1 cellular context compared by ENCODE assay signal in genomic region chr4:152536545-152537182, GRCh38.
A peak's percentile ranks its signal among the peaks of the same experiment; 100 is the strongest.
TF ChIP-seq lines count a peak whose summit lies in the region.

No MANE protein-coding gene starts in this region.

TF ChIP-seq in HepG2, 621 proteins besides CTCF, POLR2A, EP300 and RAD21 (continued from another document and continues in another):
- TF ChIP-seq, protein P1, sequence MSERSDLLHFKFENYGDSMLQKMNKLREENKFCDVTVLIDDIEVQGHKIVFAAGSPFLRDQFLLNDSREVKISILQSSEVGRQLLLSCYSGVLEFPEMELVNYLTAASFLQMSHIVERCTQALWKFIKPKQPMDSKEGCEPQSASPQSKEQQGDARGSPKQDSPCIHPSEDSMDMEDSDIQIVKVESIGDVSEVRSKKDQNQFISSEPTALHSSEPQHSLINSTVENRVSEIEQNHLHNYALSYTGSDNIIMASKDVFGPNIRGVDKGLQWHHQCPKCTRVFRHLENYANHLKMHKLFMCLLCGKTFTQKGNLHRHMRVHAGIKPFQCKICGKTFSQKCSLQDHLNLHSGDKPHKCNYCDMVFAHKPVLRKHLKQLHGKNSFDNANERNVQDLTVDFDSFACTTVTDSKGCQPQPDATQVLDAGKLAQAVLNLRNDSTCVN (CRISPR knock-in tag; IDR thresholded peaks at IDR 0.05; ENCODE audit: borderline replicate concordance) = no peak
- TF ChIP-seq ZNF619 (CRISPR knock-in tag; IDR thresholded peaks at IDR 0.05) (no peak), IKZF4 (CRISPR knock-in tag; IDR thresholded peaks at IDR 0.05; ENCODE audit: borderline replicate concordance, low read depth, not compliant biosample characterization) (no peak), TBX3 (IDR thresholded peaks at IDR 0.05; ENCODE audit: borderline replicate concordance) (no peak), FIP1L1 (IDR thresholded peaks at IDR 0.05; ENCODE audit: borderline replicate concordance, insufficient read depth, low read depth, low read length) (no peak), GATA4 (IDR thresholded peaks at IDR 0.05; ENCODE audit: borderline replicate concordance, low read depth) (no peak), SMAD9 (CRISPR knock-in tag; IDR thresholded peaks at IDR 0.05) (no peak), HOXA7 (CRISPR knock-in tag; IDR thresholded peaks at IDR 0.05) (no peak), GABPA (IDR thresholded peaks at IDR 0.05; ENCODE audit: low read depth, low read length) (no peak), GABPA (CRISPR knock-in tag; IDR thresholded peaks at IDR 0.05; ENCODE audit: low read depth) (no peak; the same call in 1 of the 2 replicates), ZNF160 (CRISPR knock-in tag; IDR thresholded peaks at IDR 0.05) (no peak), TARDBP (CRISPR knock-in tag; IDR thresholded peaks at IDR 0.05) (no peak), ZNF451 (CRISPR knock-in tag; IDR thresholded peaks at IDR 0.05) (no peak), ADNP (CRISPR knock-in tag; IDR thresholded peaks at IDR 0.05) (no peak), NFATC3 (CRISPR knock-in tag; IDR thresholded peaks at IDR 0.05) (no peak), DNMT3B (CRISPR knock-in tag; conservative IDR thresholded peaks at IDR 0.05) (peak; percentile 41; the same call in 1 of the 2 replicates), PAXIP1 (CRISPR knock-in tag; conservative IDR thresholded peaks at IDR 0.05) (0 out of 2 replicates have a peak, but pooled peaks have one; percentile 3), ZNF737 (CRISPR knock-in tag; IDR thresholded peaks at IDR 0.05; ENCODE audit: borderline replicate concordance) (no peak), DR1 (CRISPR knock-in tag; IDR thresholded peaks at IDR 0.05) (no peak; the same call in 1 of the 2 replicates), AKAP8 (CRISPR knock-in tag; IDR thresholded peaks at IDR 0.05) (no peak), ETV5 (CRISPR knock-in tag; IDR thresholded peaks at IDR 0.05; ENCODE audit: borderline replicate concordance) (no peak), SRSF1 (optimal IDR thresholded peaks at IDR 0.05; ENCODE audit: low read depth, low read length) (no peak), DPF2 (CRISPR knock-in tag; IDR thresholded peaks at IDR 0.05; ENCODE audit: borderline replicate concordance, low read depth) (no peak), ZNF253 (CRISPR knock-in tag; IDR thresholded peaks at IDR 0.05; ENCODE audit: borderline replicate concordance) (no peak), RXRB (CRISPR knock-in tag; IDR thresholded peaks at IDR 0.05; ENCODE audit: borderline replicate concordance) (no peak), WIZ (CRISPR knock-in tag; IDR thresholded peaks at IDR 0.05) (no peak), RORA (CRISPR knock-in tag; IDR thresholded peaks at IDR 0.05) (no peak), FLYWCH1 (CRISPR knock-in tag; IDR thresholded peaks at IDR 0.05) (no peak), TEAD3 (CRISPR knock-in tag; optimal IDR thresholded peaks at IDR 0.05; ENCODE audit: borderline replicate concordance) (no peak), ZNF432 (CRISPR knock-in tag; IDR thresholded peaks at IDR 0.05; ENCODE audit: borderline replicate concordance) (no peak), NRL (CRISPR knock-in tag; IDR thresholded peaks at IDR 0.05; ENCODE audit: borderline replicate concordance) (no peak), HDAC1 (CRISPR knock-in tag; IDR thresholded peaks at IDR 0.05) (no peak), ZNF34 (CRISPR knock-in tag; IDR thresholded peaks at IDR 0.05; ENCODE audit: borderline replicate concordance) (no peak), ZNF17 (CRISPR knock-in tag; IDR thresholded peaks at IDR 0.05) (no peak), ERF (CRISPR knock-in tag; IDR thresholded peaks at IDR 0.05) (no peak), CSRNP1 (CRISPR knock-in tag; IDR thresholded peaks at IDR 0.05) (no peak; the same call in 1 of the 2 replicates), KLF6 (CRISPR knock-in tag; IDR thresholded peaks at IDR 0.05) (no peak), GMEB2 (CRISPR knock-in tag; IDR thresholded peaks at IDR 0.05; ENCODE audit: low read depth) (no peak), ZBTB21 (CRISPR knock-in tag; IDR thresholded peaks at IDR 0.05) (no peak), ZNF263 (CRISPR knock-in tag; IDR thresholded peaks at IDR 0.05) (no peak), JARID2 (CRISPR knock-in tag; IDR thresholded peaks at IDR 0.05; ENCODE audit: insufficient replicate concordance) (no peak), CENPX (CRISPR knock-in tag; IDR thresholded peaks at IDR 0.05) (no peak), ZSCAN12 (CRISPR knock-in tag; IDR thresholded peaks at IDR 0.05) (no peak)
- TF ChIP-seq, protein P2, sequence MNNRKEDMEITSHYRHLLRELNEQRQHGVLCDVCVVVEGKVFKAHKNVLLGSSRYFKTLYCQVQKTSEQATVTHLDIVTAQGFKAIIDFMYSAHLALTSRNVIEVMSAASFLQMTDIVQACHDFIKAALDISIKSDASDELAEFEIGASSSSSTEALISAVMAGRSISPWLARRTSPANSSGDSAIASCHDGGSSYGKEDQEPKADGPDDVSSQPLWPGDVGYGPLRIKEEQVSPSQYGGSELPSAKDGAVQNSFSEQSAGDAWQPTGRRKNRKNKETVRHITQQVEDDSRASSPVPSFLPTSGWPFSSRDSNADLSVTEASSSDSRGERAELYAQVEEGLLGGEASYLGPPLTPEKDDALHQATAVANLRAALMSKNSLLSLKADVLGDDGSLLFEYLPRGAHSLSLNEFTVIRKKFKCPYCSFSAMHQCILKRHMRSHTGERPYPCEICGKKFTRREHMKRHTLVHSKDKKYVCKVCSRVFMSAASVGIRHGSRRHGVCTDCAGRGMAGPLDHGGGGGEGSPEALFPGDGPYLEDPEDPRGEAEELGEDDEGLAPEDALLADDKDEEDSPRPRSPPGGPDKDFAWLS (CRISPR knock-in tag; IDR thresholded peaks at IDR 0.05; ENCODE audit: borderline replicate concordance) = no peak
- TF ChIP-seq, protein P3, sequence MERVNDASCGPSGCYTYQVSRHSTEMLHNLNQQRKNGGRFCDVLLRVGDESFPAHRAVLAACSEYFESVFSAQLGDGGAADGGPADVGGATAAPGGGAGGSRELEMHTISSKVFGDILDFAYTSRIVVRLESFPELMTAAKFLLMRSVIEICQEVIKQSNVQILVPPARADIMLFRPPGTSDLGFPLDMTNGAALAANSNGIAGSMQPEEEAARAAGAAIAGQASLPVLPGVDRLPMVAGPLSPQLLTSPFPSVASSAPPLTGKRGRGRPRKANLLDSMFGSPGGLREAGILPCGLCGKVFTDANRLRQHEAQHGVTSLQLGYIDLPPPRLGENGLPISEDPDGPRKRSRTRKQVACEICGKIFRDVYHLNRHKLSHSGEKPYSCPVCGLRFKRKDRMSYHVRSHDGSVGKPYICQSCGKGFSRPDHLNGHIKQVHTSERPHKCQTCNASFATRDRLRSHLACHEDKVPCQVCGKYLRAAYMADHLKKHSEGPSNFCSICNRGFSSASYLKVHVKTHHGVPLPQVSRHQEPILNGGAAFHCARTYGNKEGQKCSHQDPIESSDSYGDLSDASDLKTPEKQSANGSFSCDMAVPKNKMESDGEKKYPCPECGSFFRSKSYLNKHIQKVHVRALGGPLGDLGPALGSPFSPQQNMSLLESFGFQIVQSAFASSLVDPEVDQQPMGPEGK (CRISPR knock-in tag; IDR thresholded peaks at IDR 0.05) = no peak
- TF ChIP-seq, protein P4, sequence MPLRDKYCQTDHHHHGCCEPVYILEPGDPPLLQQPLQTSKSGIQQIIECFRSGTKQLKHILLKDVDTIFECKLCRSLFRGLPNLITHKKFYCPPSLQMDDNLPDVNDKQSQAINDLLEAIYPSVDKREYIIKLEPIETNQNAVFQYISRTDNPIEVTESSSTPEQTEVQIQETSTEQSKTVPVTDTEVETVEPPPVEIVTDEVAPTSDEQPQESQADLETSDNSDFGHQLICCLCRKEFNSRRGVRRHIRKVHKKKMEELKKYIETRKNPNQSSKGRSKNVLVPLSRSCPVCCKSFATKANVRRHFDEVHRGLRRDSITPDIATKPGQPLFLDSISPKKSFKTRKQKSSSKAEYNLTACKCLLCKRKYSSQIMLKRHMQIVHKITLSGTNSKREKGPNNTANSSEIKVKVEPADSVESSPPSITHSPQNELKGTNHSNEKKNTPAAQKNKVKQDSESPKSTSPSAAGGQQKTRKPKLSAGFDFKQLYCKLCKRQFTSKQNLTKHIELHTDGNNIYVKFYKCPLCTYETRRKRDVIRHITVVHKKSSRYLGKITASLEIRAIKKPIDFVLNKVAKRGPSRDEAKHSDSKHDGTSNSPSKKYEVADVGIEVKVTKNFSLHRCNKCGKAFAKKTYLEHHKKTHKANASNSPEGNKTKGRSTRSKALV (CRISPR knock-in tag; IDR thresholded peaks at IDR 0.05) = no peak
- TF ChIP-seq, protein P5, sequence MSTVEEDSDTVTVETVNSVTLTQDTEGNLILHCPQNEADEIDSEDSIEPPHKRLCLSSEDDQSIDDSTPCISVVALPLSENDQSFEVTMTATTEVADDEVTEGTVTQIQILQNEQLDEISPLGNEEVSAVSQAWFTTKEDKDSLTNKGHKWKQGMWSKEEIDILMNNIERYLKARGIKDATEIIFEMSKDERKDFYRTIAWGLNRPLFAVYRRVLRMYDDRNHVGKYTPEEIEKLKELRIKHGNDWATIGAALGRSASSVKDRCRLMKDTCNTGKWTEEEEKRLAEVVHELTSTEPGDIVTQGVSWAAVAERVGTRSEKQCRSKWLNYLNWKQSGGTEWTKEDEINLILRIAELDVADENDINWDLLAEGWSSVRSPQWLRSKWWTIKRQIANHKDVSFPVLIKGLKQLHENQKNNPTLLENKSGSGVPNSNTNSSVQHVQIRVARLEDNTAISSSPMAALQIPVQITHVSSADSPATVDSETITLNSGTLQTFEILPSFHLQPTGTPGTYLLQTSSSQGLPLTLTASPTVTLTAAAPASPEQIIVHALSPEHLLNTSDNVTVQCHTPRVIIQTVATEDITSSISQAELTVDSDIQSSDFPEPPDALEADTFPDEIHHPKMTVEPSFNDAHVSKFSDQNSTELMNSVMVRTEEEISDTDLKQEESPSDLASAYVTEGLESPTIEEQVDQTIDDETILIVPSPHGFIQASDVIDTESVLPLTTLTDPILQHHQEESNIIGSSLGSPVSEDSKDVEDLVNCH (CRISPR knock-in tag; IDR thresholded peaks at IDR 0.05) = no peak
- TF ChIP-seq, protein P6, sequence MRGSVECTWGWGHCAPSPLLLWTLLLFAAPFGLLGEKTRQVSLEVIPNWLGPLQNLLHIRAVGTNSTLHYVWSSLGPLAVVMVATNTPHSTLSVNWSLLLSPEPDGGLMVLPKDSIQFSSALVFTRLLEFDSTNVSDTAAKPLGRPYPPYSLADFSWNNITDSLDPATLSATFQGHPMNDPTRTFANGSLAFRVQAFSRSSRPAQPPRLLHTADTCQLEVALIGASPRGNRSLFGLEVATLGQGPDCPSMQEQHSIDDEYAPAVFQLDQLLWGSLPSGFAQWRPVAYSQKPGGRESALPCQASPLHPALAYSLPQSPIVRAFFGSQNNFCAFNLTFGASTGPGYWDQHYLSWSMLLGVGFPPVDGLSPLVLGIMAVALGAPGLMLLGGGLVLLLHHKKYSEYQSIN (CRISPR knock-in tag; IDR thresholded peaks at IDR 0.05; ENCODE audit: borderline replicate concordance) = no peak
- TF ChIP-seq, protein P7, sequence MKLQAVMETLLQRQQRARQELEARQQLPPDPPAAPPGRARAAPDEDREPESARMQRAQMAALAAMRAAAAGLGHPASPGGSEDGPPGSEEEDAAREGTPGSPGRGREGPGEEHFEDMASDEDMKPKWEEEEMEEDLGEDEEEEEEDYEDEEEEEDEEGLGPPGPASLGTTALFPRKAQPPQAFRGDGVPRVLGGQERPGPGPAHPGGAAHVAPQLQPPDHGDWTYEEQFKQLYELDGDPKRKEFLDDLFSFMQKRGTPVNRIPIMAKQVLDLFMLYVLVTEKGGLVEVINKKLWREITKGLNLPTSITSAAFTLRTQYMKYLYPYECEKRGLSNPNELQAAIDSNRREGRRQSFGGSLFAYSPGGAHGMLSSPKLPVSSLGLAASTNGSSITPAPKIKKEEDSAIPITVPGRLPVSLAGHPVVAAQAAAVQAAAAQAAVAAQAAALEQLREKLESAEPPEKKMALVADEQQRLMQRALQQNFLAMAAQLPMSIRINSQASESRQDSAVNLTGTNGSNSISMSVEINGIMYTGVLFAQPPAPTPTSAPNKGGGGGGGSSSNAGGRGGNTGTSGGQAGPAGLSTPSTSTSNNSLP (IDR thresholded peaks at IDR 0.05; ENCODE audit: low read depth, low read length) = no peak
